In genomic region chr17:1170739-1171138, GRCh38 we compare ENCODE assay signal across 1 cellular context.
TF ChIP-seq lines count a peak whose summit lies in the region.

No MANE protein-coding gene starts in this region.

TF ChIP-seq in Ishikawa, 13 proteins besides CTCF, POLR2A, EP300 and RAD21 (continued from another document):
- TF ChIP-seq CREB1 (IDR thresholded peaks at IDR 0.05; ENCODE audit: low read depth): no peak
- no peak for TF ChIP-seq FOXM1 (IDR thresholded peaks at IDR 0.05; ENCODE audit: borderline replicate concordance, low read depth)
